Comparison of ENCODE assay signal across 12 cellular contexts in genomic region chr7:27124096-27124978, GRCh38. TPM values are rescaled to one million over a fixed set of nuclear protein-coding genes. Genes with fewer than 3 reads are reported as not detected.
DNase-seq lines count a peak whose midpoint lies in the region; FAIRE-seq and TF ChIP-seq lines count a peak whose summit lies in the region.
"Had no signal": no experiment of that assay in that cellular context is flagged by ENCODE, and none has a peak within 500 bp of the region (broad histone marks: within the 10 kb centered on the region; RNA-seq: fewer than 3 reads in every experiment).

No MANE protein-coding gene starts in this region.

- peak overlapping the region; percentile 98 for H3K4me3 Mint-ChIP-seq in nephron progenitor cell
- H3K4me3 Mint-ChIP-seq: activated CD4-positive, alpha-beta memory T cell treated with anti-CD3 and anti-CD28 coated beads for 36 hours; activated naive CD8-positive, alpha-beta T cell treated with anti-CD3 and anti-CD28 coated beads for 36 hours had no signal

- FAIRE-seq in GM12891 (lab: Jason Lieb, UNC) = no peak

- H3K27ac Mint-ChIP-seq in nephron progenitor cell = peak overlapping the region; percentile 100
- H3K27ac Mint-ChIP-seq: activated CD4-positive, alpha-beta memory T cell treated with anti-CD3 and anti-CD28 coated beads for 36 hours; activated naive CD8-positive, alpha-beta T cell treated with anti-CD3 and anti-CD28 coated beads for 36 hours had no signal

- TF ChIP-seq POLR2A in GM12891 (IDR thresholded peaks at IDR 0.05; ENCODE audit: low read depth, low read length) = no peak

- TF ChIP-seq CTCF in WI38 (IDR thresholded peaks at IDR 0.05; ENCODE audit: low read depth, low read length) (no peak), fibroblast of the aortic adventitia (IDR thresholded peaks at IDR 0.05; ENCODE audit: insufficient read depth, low read length) (no peak), nephron progenitor cell (IDR thresholded peaks at IDR 0.05) (no peak)

- H3K4me1 Mint-ChIP-seq in nephron progenitor cell = peaks cover 100% of the 10 kb centered on the region
- H3K4me1 Mint-ChIP-seq: activated naive CD8-positive, alpha-beta T cell treated with anti-CD3 and anti-CD28 coated beads for 36 hours had no signal

- H3K4me3 ChIP-seq in WI38 (ENCODE audit: low read depth, low read length) (peak overlapping the region; percentile 46), fibroblast of the aortic adventitia (ENCODE audit: low read depth, low read length) (no peak overlapping the region)

- no peaks in the 10 kb centered on the region for H3K9me3 Mint-ChIP-seq in nephron progenitor cell
- H3K9me3 Mint-ChIP-seq: activated CD4-positive, alpha-beta memory T cell treated with anti-CD3 and anti-CD28 coated beads for 36 hours; activated naive CD8-positive, alpha-beta T cell treated with anti-CD3 and anti-CD28 coated beads for 36 hours had no signal

- DNase-seq in AG08396 (ENCODE audit: low spot score) (peak; percentile 81), fibroblast of the aortic adventitia (ENCODE audit: low read depth) (peak; percentile 73), nephron progenitor cell (peak; percentile 81), nucleus accumbens (lab: John Stamatoyannopoulos, UW) (no peak), NCI-H2081 (lab: John Stamatoyannopoulos, UW) (no peak), GM12891 (ENCODE audit: insufficient read length, low spot score) (no peak), activated T-cell treated with anti-CD3 and anti-CD28 coated beads for 4 hours (no peak)
- DNase-seq: activated CD4-positive, alpha-beta memory T cell treated with anti-CD3 and anti-CD28 coated beads for 36 hours; activated naive CD8-positive, alpha-beta T cell treated with anti-CD3 and anti-CD28 coated beads for 36 hours; AML-193; NCI-H524 treated with DMSO at 0.1 percent for 48 hours had no signal

- no peaks in the 10 kb centered on the region for H3K27me3 Mint-ChIP-seq in nephron progenitor cell (ENCODE audit: low read depth, poor library complexity)

- H3K36me3 Mint-ChIP-seq in nephron progenitor cell (ENCODE audit: low read depth) = peaks cover 58% of the 10 kb centered on the region
- H3K36me3 Mint-ChIP-seq: activated CD4-positive, alpha-beta memory T cell treated with anti-CD3 and anti-CD28 coated beads for 36 hours; activated naive CD8-positive, alpha-beta T cell treated with anti-CD3 and anti-CD28 coated beads for 36 hours had no signal

TF ChIP-seq in GM12891, 5 proteins besides CTCF, POLR2A, EP300 and RAD21:
- TF ChIP-seq POU2F2 (IDR thresholded peaks at IDR 0.05; ENCODE audit: low read depth, low read length) (no peak), TAF1 (IDR thresholded peaks at IDR 0.05; ENCODE audit: low read depth, low read length) (no peak), PAX5 (IDR thresholded peaks at IDR 0.05; ENCODE audit: insufficient read depth, low read length, severe bottlenecking) (no peak), POLR2AphosphoS5 (IDR thresholded peaks at IDR 0.05; ENCODE audit: low read depth, low read length) (no peak), SPI1 (IDR thresholded peaks at IDR 0.05; ENCODE audit: low read depth, low read length) (no peak)

RNA-seq across cellular contexts. Expression of gene HOXA4, which starts 6.2 kb away (rescaled TPM):
- 0.57 and 0.99 TPM in 2 replicates for total RNA-seq in fibroblast of the aortic adventitia (ENCODE audit: low replicate concordance)
- polyA plus RNA-seq in GM12891 (2012; ENCODE audit: low read depth, missing spikeins) = not detected
- total RNA-seq: activated CD4-positive, alpha-beta memory T cell treated with anti-CD3 and anti-CD28 coated beads for 36 hours; activated naive CD8-positive, alpha-beta T cell treated with anti-CD3 and anti-CD28 coated beads for 36 hours had no signal

RNA-seq across cellular contexts. Expression of gene HOXA5, which starts 19.1 kb away (rescaled TPM):
- total RNA-seq in fibroblast of the aortic adventitia (ENCODE audit: low replicate concordance) = 0.72 and 2.4 TPM in 2 replicates
- polyA plus RNA-seq in GM12891 (2012; ENCODE audit: low read depth, missing spikeins) = not detected
- total RNA-seq: activated CD4-positive, alpha-beta memory T cell treated with anti-CD3 and anti-CD28 coated beads for 36 hours; activated naive CD8-positive, alpha-beta T cell treated with anti-CD3 and anti-CD28 coated beads for 36 hours had no signal

RNA-seq across cellular contexts. Expression of gene HOXA2, which starts 21.9 kb away (rescaled TPM):
- total RNA-seq in fibroblast of the aortic adventitia (ENCODE audit: low replicate concordance) = 0.16 and 3.6 TPM in 2 replicates
- polyA plus RNA-seq in GM12891 (2012; ENCODE audit: low read depth, missing spikeins) = not detected
- total RNA-seq: activated CD4-positive, alpha-beta memory T cell treated with anti-CD3 and anti-CD28 coated beads for 36 hours; activated naive CD8-positive, alpha-beta T cell treated with anti-CD3 and anti-CD28 coated beads for 36 hours had no signal

RNA-seq across cellular contexts. Expression of gene HOXA6, which starts 23.2 kb away (rescaled TPM):
- total RNA-seq in fibroblast of the aortic adventitia (ENCODE audit: low replicate concordance) = not detected in 2 replicates
- polyA plus RNA-seq in GM12891 (2012; ENCODE audit: low read depth, missing spikeins) = not detected
- total RNA-seq: activated CD4-positive, alpha-beta memory T cell treated with anti-CD3 and anti-CD28 coated beads for 36 hours; activated naive CD8-positive, alpha-beta T cell treated with anti-CD3 and anti-CD28 coated beads for 36 hours had no signal

RNA-seq across cellular contexts. Expression of gene HOXA3, which starts 28.0 kb away (rescaled TPM):
- total RNA-seq in fibroblast of the aortic adventitia (ENCODE audit: low replicate concordance) = 1.2 and 3.5 TPM in 2 replicates
- polyA plus RNA-seq in GM12891 (2012; ENCODE audit: low read depth, missing spikeins) = not detected
- total RNA-seq: activated CD4-positive, alpha-beta memory T cell treated with anti-CD3 and anti-CD28 coated beads for 36 hours; activated naive CD8-positive, alpha-beta T cell treated with anti-CD3 and anti-CD28 coated beads for 36 hours had no signal

Comparison
In these comparisons a context has a peak if more than half of its experiments do, and no peak if none do; other contexts are left out.
1. DNase-seq: peak in AG08396 (single experiment), fibroblast of the aortic adventitia (single experiment) and nephron progenitor cell (single experiment); none in nucleus accumbens (0 of 56), NCI-H2081 (0 of 2), GM12891 (single experiment) and activated T-cell treated with anti-CD3 and anti-CD28 coated beads for 4 hours (single experiment).